17 cellular contexts compared by ENCODE assay signal in the genomic region with DNA sequence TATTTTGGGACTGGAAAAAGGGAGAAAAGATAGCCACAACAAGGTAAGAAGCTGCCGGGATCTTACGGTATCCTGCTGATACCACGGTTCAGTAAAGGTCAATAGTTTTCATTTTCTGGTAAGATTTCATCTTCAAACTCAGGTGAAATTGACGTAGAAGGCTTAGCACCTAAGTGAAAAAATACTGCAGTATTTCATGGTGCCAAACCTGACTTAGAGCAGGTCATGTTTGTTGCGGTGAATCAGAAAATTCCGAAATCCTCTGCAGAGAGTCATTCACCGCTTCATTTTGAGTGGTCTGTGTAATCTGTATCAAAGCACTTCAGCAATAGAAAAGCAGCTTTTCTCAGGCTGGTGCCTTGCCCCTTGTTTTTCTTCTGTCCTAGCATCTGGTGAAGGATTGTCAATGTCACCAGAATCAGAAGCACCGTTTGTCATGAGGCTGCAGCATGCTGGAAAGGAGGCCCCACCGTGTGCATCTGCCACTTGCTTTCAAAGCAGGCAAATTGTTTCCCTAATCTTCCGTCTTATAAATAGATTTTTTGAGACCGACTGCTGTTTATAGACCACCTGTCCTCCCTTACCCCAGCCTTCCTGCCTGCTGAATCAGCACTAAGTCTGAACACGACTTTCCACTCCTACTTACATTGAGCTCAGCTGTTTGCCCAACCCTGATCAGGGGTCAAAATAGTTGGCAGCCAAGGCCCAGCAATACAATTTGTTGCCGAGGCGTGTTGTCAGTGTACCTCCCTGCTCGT.
A peak's percentile ranks its signal among the peaks of the same experiment; 100 is the strongest.
DNase-seq lines count a peak whose midpoint lies in the region; ATAC-seq, FAIRE-seq and TF ChIP-seq lines count a peak whose summit lies in the region.
"Had no signal": no experiment of that assay in that cellular context is flagged by ENCODE, and none has a peak within 500 bp of the region (broad histone marks: within the 10 kb centered on the region; RNA-seq: fewer than 3 reads in every experiment).

No MANE protein-coding gene starts in this region.

- no peak overlapping the region for H3K27ac ChIP-seq in K562 (ENCODE audit: extremely low read depth, low read depth, low read length)
- no peak overlapping the region for H3K27ac ChIP-seq in vagina
- H3K27ac ChIP-seq in SK-N-SH (ENCODE audit: low read depth in 2 of 2, low read length in 1 of 2), result no peak overlapping the region
- H3K27ac ChIP-seq: neural progenitor cell, suprapubic skin had no signal

- no peak overlapping the region for H3K4me2 ChIP-seq in K562 (ENCODE audit: insufficient read depth, low read length)
- no peak overlapping the region for H3K4me2 ChIP-seq in SK-N-SH
- H3K4me2 ChIP-seq: neural progenitor cell had no signal

- H3K4me3 ChIP-seq in K562 (no peak overlapping the region), vagina (no peak overlapping the region), SK-N-SH (ENCODE audit: low read depth in 2 of 2, low read length in 1 of 2) (no peak overlapping the region)
- H3K4me3 ChIP-seq: neural progenitor cell, suprapubic skin had no signal

- no peak for FAIRE-seq in K562 (lab: Jason Lieb, UNC)

- intact Hi-C loops in K562 (cut with micrococcal nuclease), result no loop called here
- intact Hi-C loops in vagina (cut with DNase I), result no loop called here

- H3K79me2 ChIP-seq in K562 (ENCODE audit: control insufficient read depth, insufficient read depth, low read length) (no peaks in the 10 kb centered on the region), SK-N-SH (ENCODE audit: insufficient read depth) (no peaks in the 10 kb centered on the region)

- ATAC-seq in K562, result no peak
- ATAC-seq: activated CD4-positive, alpha-beta T cell treated with anti-CD3 and anti-CD28 coated beads for 36 hours; right cardiac atrium had no signal

- POLR2A ChIA-PET in K562 (lab: Yijun Ruan, JAX), result interaction anchor here (0.8 to 1.1 kb wide), 4 partner anchors 14 to 356 kb away, joined by 3 to 4 read pairs (median 4); no protein-coding TSS in a partner anchor
- POLR2A ChIA-PET in SK-N-SH (lab: Yijun Ruan, JAX), result no interaction called here

- H3K36me3 ChIP-seq in K562 (ENCODE audit: control insufficient read depth, insufficient read depth, low read length) (no peaks in the 10 kb centered on the region), vagina (no peaks in the 10 kb centered on the region), SK-N-SH (replicated peaks in 1 of 2; ENCODE audit: control insufficient read depth in 1 of 2, insufficient read depth in 2 of 2, low read length in 1 of 2) (no peaks in the 10 kb centered on the region)
- H3K36me3 ChIP-seq: neural progenitor cell, suprapubic skin had no signal

- WGBS in K562 (ENCODE audit: insufficient coverage, low coverage, missing lambda C conversion rate), result 3% methylated on average over 15 of the region's 15 CpGs
- WGBS in SK-N-SH (ENCODE audit: low lambda C conversion rate), result 93% methylated on average over 15 of the region's 15 CpGs

- H3K9ac ChIP-seq in K562 (ENCODE audit: insufficient read depth in 1 of 2, low read depth in 2 of 2, low read length in 2 of 2), result no peak overlapping the region
- H3K9ac ChIP-seq in SK-N-SH, result no peak overlapping the region
- H3K9ac ChIP-seq: neural progenitor cell had no signal

- DNase-seq in DMS 273 (lab: John Stamatoyannopoulos, UW; ENCODE audit: unreplicated experiment) (peak; percentile 96), NCI-H1694 treated with DMSO at 0.1 percent for 48 hours (lab: John Stamatoyannopoulos, UW) (peak; percentile 97), K562 (ENCODE audit: extremely low read depth in 1 of 4, low spot score in 3 of 4) (no peak), myocyte (ENCODE audit: low read depth) (peak; percentile 97), erythroblast (lab: John Stamatoyannopoulos, UW) (no peak), vagina (ENCODE audit: extremely low spot score in 2 of 2) (no peak), SK-N-SH (no peak)
- DNase-seq in activated CD4-positive, alpha-beta T cell treated with anti-CD3 and anti-CD28 coated beads for 1 hour, result no peak
- DNase-seq: activated CD4-positive, alpha-beta T cell treated with anti-CD3 and anti-CD28 coated beads for 36 hours; activated effector memory CD4-positive, alpha-beta T cell treated with Interleukin-2 at 50 U/mL for 16 hours; foreskin melanocyte; NCI-H2107; right cardiac atrium; SIG-M5; stimulated activated CD4-positive, alpha-beta T cell treated with anti-CD3 and anti-CD28 coated beads, Interleukin-2, amount 100 ng/mL, for 24 hours had no signal

- in situ Hi-C loops in K562 (cut with MboI), result no loop called here

- H3K27me3 ChIP-seq in K562 (ENCODE audit: control insufficient read depth in 2 of 2, insufficient read depth in 2 of 2, low read length in 2 of 2) (peaks cover 31 to 35% of the 10 kb centered on the region in 2 experiments), vagina (no peaks in the 10 kb centered on the region), SK-N-SH (ENCODE audit: insufficient read depth) (no peaks in the 10 kb centered on the region)
- H3K27me3 ChIP-seq: neural progenitor cell, suprapubic skin had no signal

- no peak overlapping the region for H2AFZ ChIP-seq in K562 (ENCODE audit: low read depth, low read length)
- no peak overlapping the region for H2AFZ ChIP-seq in SK-N-SH (ENCODE audit: low read depth)
- H2AFZ ChIP-seq: neural progenitor cell had no signal

- CTCF ChIA-PET in K562 (lab: Yijun Ruan, JAX; ENCODE audit: low intra/inter-chr PET ratio) (no interaction called here), SK-N-SH (lab: Yijun Ruan, JAX) (interaction anchor here (0.7 to 1.6 kb wide), 3 partner anchors 19 to 773 kb away, joined by 3 to 5 read pairs (median 3); no protein-coding TSS in a partner anchor)

- no TSS peak for BruUV-seq in K562 (replicated peaks; lab: Mats Ljungman, UMichigan)

- TF ChIP-seq CTCF in K562 (IDR thresholded peaks at IDR 0.05 in 2 of 3, conservative IDR thresholded peaks at IDR 0.05 in 1 of 3; ENCODE audit: insufficient read depth in 2 of 3, low read depth in 1 of 3, low read length in 3 of 3) (no peak), vagina (IDR thresholded peaks at IDR 0.05) (no peak), SK-N-SH (IDR thresholded peaks at IDR 0.05) (no peak)

- H4K20me1 ChIP-seq in K562 (replicated peaks; ENCODE audit: control insufficient read depth, insufficient read depth, low read length) (no peaks in the 10 kb centered on the region), SK-N-SH (ENCODE audit: insufficient read depth) (no peaks in the 10 kb centered on the region)

- TF ChIP-seq EP300 in K562 (IDR thresholded peaks at IDR 0.05; ENCODE audit: low read length) (no peak), SK-N-SH (IDR thresholded peaks at IDR 0.05; ENCODE audit: borderline replicate concordance in 1 of 2, low read depth in 1 of 2, low read length in 1 of 2) (no peak)

- no peak for TF ChIP-seq POLR2A in K562 (conservative IDR thresholded peaks at IDR 0.05)
- TF ChIP-seq POLR2A in erythroblast (IDR thresholded peaks at IDR 0.05; ENCODE audit: low read length), result no peak
- TF ChIP-seq POLR2A in vagina (IDR thresholded peaks at IDR 0.05), result no peak

- H3K9me2 ChIP-seq in SK-N-SH, result no peaks in the 10 kb centered on the region

- no peak for TF ChIP-seq RAD21 in K562 (CRISPR knock-in tag; conservative IDR thresholded peaks at IDR 0.05 in 1 of 2, IDR thresholded peaks at IDR 0.05 in 1 of 2)
- TF ChIP-seq RAD21 in SK-N-SH (IDR thresholded peaks at IDR 0.05; ENCODE audit: low read length), result no peak

- no peaks in the 10 kb centered on the region for H3K9me1 ChIP-seq in K562 (ENCODE audit: control insufficient read depth, insufficient read depth, low read length)

- no peaks in the 10 kb centered on the region for H3K9me3 ChIP-seq in K562 (replicated peaks; ENCODE audit: control insufficient read depth, insufficient read depth, low read depth, low read length)
- H3K9me3 ChIP-seq in vagina, result no peaks in the 10 kb centered on the region
- no peaks in the 10 kb centered on the region for H3K9me3 ChIP-seq in SK-N-SH
- H3K9me3 ChIP-seq: suprapubic skin had no signal

- H3F3A ChIP-seq in SK-N-SH (replicated peaks; ENCODE audit: insufficient read depth), result no peaks in the 10 kb centered on the region

- H3K4me1 ChIP-seq in K562 (replicated peaks in 1 of 2; ENCODE audit: control insufficient read depth in 2 of 2, insufficient read depth in 2 of 2, low read length in 2 of 2), result no peaks in the 10 kb centered on the region
- H3K4me1 ChIP-seq in vagina, result no peaks in the 10 kb centered on the region
- no peaks in the 10 kb centered on the region; a peak in 2 of 4 replicates for H3K4me1 ChIP-seq in SK-N-SH (ENCODE audit: control insufficient read depth in 1 of 2, insufficient read depth in 2 of 2, low read depth in 1 of 2, low read length in 1 of 2)
- H3K4me1 ChIP-seq: neural progenitor cell, suprapubic skin had no signal

TF ChIP-seq in K562, 482 proteins besides CTCF, POLR2A, EP300 and RAD21 (continues in another document):
- TF ChIP-seq, protein P1, sequence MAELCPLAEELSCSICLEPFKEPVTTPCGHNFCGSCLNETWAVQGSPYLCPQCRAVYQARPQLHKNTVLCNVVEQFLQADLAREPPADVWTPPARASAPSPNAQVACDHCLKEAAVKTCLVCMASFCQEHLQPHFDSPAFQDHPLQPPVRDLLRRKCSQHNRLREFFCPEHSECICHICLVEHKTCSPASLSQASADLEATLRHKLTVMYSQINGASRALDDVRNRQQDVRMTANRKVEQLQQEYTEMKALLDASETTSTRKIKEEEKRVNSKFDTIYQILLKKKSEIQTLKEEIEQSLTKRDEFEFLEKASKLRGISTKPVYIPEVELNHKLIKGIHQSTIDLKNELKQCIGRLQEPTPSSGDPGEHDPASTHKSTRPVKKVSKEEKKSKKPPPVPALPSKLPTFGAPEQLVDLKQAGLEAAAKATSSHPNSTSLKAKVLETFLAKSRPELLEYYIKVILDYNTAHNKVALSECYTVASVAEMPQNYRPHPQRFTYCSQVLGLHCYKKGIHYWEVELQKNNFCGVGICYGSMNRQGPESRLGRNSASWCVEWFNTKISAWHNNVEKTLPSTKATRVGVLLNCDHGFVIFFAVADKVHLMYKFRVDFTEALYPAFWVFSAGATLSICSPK (IDR thresholded peaks at IDR 0.05; ENCODE audit: borderline replicate concordance), result no peak
- TF ChIP-seq C11orf30 (IDR thresholded peaks at IDR 0.05; ENCODE audit: low read depth), result peak; percentile 72; the same call in 1 of the 2 replicates

TF ChIP-seq in SK-N-SH, 30 proteins besides CTCF, POLR2A, EP300 and RAD21 (continues in another document):
- TF ChIP-seq RFX5 (IDR thresholded peaks at IDR 0.05; ENCODE audit: low read length) (no peak), SMC3 (IDR thresholded peaks at IDR 0.05; ENCODE audit: low read depth, low read length) (no peak), SIN3A (IDR thresholded peaks at IDR 0.05; ENCODE audit: borderline replicate concordance, low read depth, low read length) (no peak)
- TF ChIP-seq, protein P2, sequence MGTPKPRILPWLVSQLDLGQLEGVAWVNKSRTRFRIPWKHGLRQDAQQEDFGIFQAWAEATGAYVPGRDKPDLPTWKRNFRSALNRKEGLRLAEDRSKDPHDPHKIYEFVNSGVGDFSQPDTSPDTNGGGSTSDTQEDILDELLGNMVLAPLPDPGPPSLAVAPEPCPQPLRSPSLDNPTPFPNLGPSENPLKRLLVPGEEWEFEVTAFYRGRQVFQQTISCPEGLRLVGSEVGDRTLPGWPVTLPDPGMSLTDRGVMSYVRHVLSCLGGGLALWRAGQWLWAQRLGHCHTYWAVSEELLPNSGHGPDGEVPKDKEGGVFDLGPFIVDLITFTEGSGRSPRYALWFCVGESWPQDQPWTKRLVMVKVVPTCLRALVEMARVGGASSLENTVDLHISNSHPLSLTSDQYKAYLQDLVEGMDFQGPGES (IDR thresholded peaks at IDR 0.05; ENCODE audit: low read depth, low read length), result no peak

Comparison
In these comparisons a context has a peak if more than half of its experiments do, and no peak if none do; other contexts are left out.
1. DNase-seq: peak in DMS 273 (single experiment), NCI-H1694 treated with DMSO at 0.1 percent for 48 hours (single experiment) and myocyte (single experiment); none in K562 (0 of 4), erythroblast (0 of 2), vagina (0 of 2), SK-N-SH (single experiment) and activated CD4-positive, alpha-beta T cell treated with anti-CD3 and anti-CD28 coated beads for 1 hour (single experiment).